9 cellular contexts compared by ENCODE assay signal in genomic region chr10:102661614-102662133, GRCh38. TPM values are rescaled to one million over a fixed set of nuclear protein-coding genes. Genes with fewer than 3 reads are reported as not detected.
DNase-seq lines count a peak whose midpoint lies in the region; ATAC-seq and FAIRE-seq lines count a peak whose summit lies in the region.
"Had no signal": no experiment of that assay in that cellular context is flagged by ENCODE, and none has a peak within 500 bp of the region (broad histone marks: within the 10 kb centered on the region; RNA-seq: fewer than 3 reads in every experiment).

No MANE protein-coding gene starts in this region.

- H3K36me3 ChIP-seq in naive thymus-derived CD4-positive, alpha-beta T cell (ENCODE audit: control insufficient read depth in 2 of 3, insufficient read depth in 3 of 3, low read length in 3 of 3): peaks cover 0 to 10% (median 0%) of the 10 kb centered on the region in 3 experiments

- H3K4me1 ChIP-seq in naive thymus-derived CD4-positive, alpha-beta T cell (ENCODE audit: control insufficient read depth in 2 of 2, insufficient read depth in 2 of 2, low read length in 2 of 2): peaks cover 17 to 34% of the 10 kb centered on the region in 2 donors

- no peak for FAIRE-seq in urothelium cell line (lab: Jason Lieb, UNC)

- ATAC-seq in GM18502 (IDR thresholded peaks at IDR 0.05; ENCODE audit: poor library complexity, unreplicated experiment) (peak; percentile 23), HG02642 (IDR thresholded peaks at IDR 0.05; ENCODE audit: poor library complexity, unreplicated experiment) (peak; percentile 28)
- peak; percentile 5 for ATAC-seq in naive thymus-derived CD4-positive, alpha-beta T cell

- DNase-seq in activated naive CD4-positive, alpha-beta T cell treated with anti-CD3 and anti-CD28 coated beads, Interleukin-2, amount 10 ng/mL, durations not matched to agents 7 days and 5 days: no peak
- peak in 1 of 9 donors; percentile 48 for DNase-seq in naive thymus-derived CD4-positive, alpha-beta T cell
- DNase-seq in NCI-H446 (lab: John Stamatoyannopoulos, UW) (no peak), urothelium cell line (ENCODE audit: low spot score) (no peak), dedifferentiated amniotic fluid mesenchymal stem cell (ENCODE audit: extremely low spot score) (no peak)
- DNase-seq in stimulated activated CD4-positive, alpha-beta T cell treated with anti-CD3 and anti-CD28 coated beads, Interleukin-4, amount 100 ng/mL, for 1 hour: no peak
- DNase-seq: effector CD8-positive, alpha-beta T cell had no signal

- H3K9me3 ChIP-seq in naive thymus-derived CD4-positive, alpha-beta T cell (ENCODE audit: control insufficient read depth in 2 of 3, low read length in 3 of 3): no peaks in the 10 kb centered on the region

- no peaks in the 10 kb centered on the region for H3K9me3 Mint-ChIP-seq in activated naive CD4-positive, alpha-beta T cell treated with anti-CD3 and anti-CD28 coated beads, Interleukin-2, amount 10 ng/mL, durations not matched to agents 7 days and 5 days
- peaks cover 0 to 2% (median 0%) of the 10 kb centered on the region in 11 donors for H3K9me3 Mint-ChIP-seq in naive thymus-derived CD4-positive, alpha-beta T cell

- no peaks in the 10 kb centered on the region for H3K27me3 ChIP-seq in naive thymus-derived CD4-positive, alpha-beta T cell (ENCODE audit: control insufficient read depth in 2 of 2, insufficient read depth in 2 of 2, low read length in 2 of 2)

- CTCF ChIA-PET in activated naive CD4-positive, alpha-beta T cell treated with anti-CD3 and anti-CD28 coated beads, Interleukin-2, amount 10 ng/mL, durations not matched to agents 7 days and 5 days (lab: Charles Lee): interaction anchor here (1.0 to 2.2 kb wide), 5 partner anchors 9 to 52 kb away, joined by 3 to 12 read pairs (median 5); partner anchors contain the start of genes ARL3 and SFXN2
- CTCF ChIA-PET in naive thymus-derived CD4-positive, alpha-beta T cell (lab: Charles Lee): interaction anchor here (1.5 kb wide), 1 partner anchor 12 kb away, joined by 6 read pairs; no protein-coding TSS in a partner anchor

- POLR2A ChIA-PET in naive thymus-derived CD4-positive, alpha-beta T cell (lab: Charles Lee): interaction anchor here (1.0 to 8.2 kb wide), 7 partner anchors 10 to 81 kb away, joined by 3 to 68 read pairs (median 12); partner anchors contain the start of genes ARL3, SFXN2 and TRIM8

- no peaks in the 10 kb centered on the region for H3K27me3 Mint-ChIP-seq in activated naive CD4-positive, alpha-beta T cell treated with anti-CD3 and anti-CD28 coated beads, Interleukin-2, amount 10 ng/mL, durations not matched to agents 7 days and 5 days
- no peaks in the 10 kb centered on the region for H3K27me3 Mint-ChIP-seq in naive thymus-derived CD4-positive, alpha-beta T cell

- intact Hi-C loops in naive thymus-derived CD4-positive, alpha-beta T cell (cut with micrococcal nuclease): loop anchor here (1.0 kb wide), 2 partner anchors 13 to 15 kb away; no protein-coding TSS in a partner anchor

- peaks cover 49% of the 10 kb centered on the region for H3K4me1 Mint-ChIP-seq in activated naive CD4-positive, alpha-beta T cell treated with anti-CD3 and anti-CD28 coated beads, Interleukin-2, amount 10 ng/mL, durations not matched to agents 7 days and 5 days
- H3K4me1 Mint-ChIP-seq in naive thymus-derived CD4-positive, alpha-beta T cell: peaks cover 31 to 48% (median 38%) of the 10 kb centered on the region in 7 donors

- peak overlapping the region; percentile 35 for H3K4me3 ChIP-seq in naive thymus-derived CD4-positive, alpha-beta T cell (ENCODE audit: low read length)

- peak overlapping the region; percentile 30 for H3K27ac ChIP-seq in naive thymus-derived CD4-positive, alpha-beta T cell (ENCODE audit: low read depth, low read length)

- peak overlapping the region; percentile 31 for H3K4me3 Mint-ChIP-seq in activated naive CD4-positive, alpha-beta T cell treated with anti-CD3 and anti-CD28 coated beads, Interleukin-2, amount 10 ng/mL, durations not matched to agents 7 days and 5 days
- peak overlapping the region; percentile 33 to 76 (median 64) for H3K4me3 Mint-ChIP-seq in naive thymus-derived CD4-positive, alpha-beta T cell

- H3K36me3 Mint-ChIP-seq in activated naive CD4-positive, alpha-beta T cell treated with anti-CD3 and anti-CD28 coated beads, Interleukin-2, amount 10 ng/mL, durations not matched to agents 7 days and 5 days: peaks cover 18% of the 10 kb centered on the region
- peaks cover 0 to 5% (median 4%) of the 10 kb centered on the region in 5 donors for H3K36me3 Mint-ChIP-seq in naive thymus-derived CD4-positive, alpha-beta T cell

- peak overlapping the region; percentile 87 for H3K27ac Mint-ChIP-seq in activated naive CD4-positive, alpha-beta T cell treated with anti-CD3 and anti-CD28 coated beads, Interleukin-2, amount 10 ng/mL, durations not matched to agents 7 days and 5 days
- peak overlapping the region in 8 of 9 donors; percentile 28 to 90 (median 80) for H3K27ac Mint-ChIP-seq in naive thymus-derived CD4-positive, alpha-beta T cell

RNA-seq across cellular contexts. Expression of gene TRIM8, which starts 17.4 kb away (rescaled TPM):
- total RNA-seq in naive thymus-derived CD4-positive, alpha-beta T cell: 10 to 100 TPM; 55.2 to 88.7 (median 59.1) TPM
- polyA plus RNA-seq in naive thymus-derived CD4-positive, alpha-beta T cell: 10 to 100 TPM; 23.9 to 50.5 TPM

RNA-seq across cellular contexts. Expression of gene ARL3, which starts 52.5 kb away (rescaled TPM):
- total RNA-seq in naive thymus-derived CD4-positive, alpha-beta T cell: 1 to 10 TPM; 1.3 to 5.1 (median 2.9) TPM
- polyA plus RNA-seq in naive thymus-derived CD4-positive, alpha-beta T cell: 1 to 10 TPM; 2.2 to 3.4 TPM

RNA-seq across cellular contexts. Expression of gene SFXN2, which starts 52.8 kb away (rescaled TPM):
- 10 to 100 TPM; 11.6 to 32.1 (median 26.8) TPM for total RNA-seq in naive thymus-derived CD4-positive, alpha-beta T cell
- polyA plus RNA-seq in naive thymus-derived CD4-positive, alpha-beta T cell: 10 to 100 TPM; 11.4 to 17.5 TPM
